8 cellular contexts compared by ENCODE assay signal in genomic region chr7:87416682-87417587, GRCh38. TPM values are rescaled to one million over a fixed set of nuclear protein-coding genes. Genes with fewer than 3 reads are reported as not detected.
DNase-seq lines count a peak whose midpoint lies in the region; ATAC-seq lines count a peak whose summit lies in the region.

No MANE protein-coding gene starts in this region.

- POLR2A ChIA-PET in activated CD4-positive, alpha-beta T cell treated with anti-CD3 and anti-CD28 coated beads, Interleukin-2, amount 10 ng/mL, durations not matched to agents 7 days and 5 days (lab: Charles Lee) = no interaction called here

- DNase-seq in AG08395 (ENCODE audit: low spot score) = peak; percentile 51
- peak; percentile 52 to 80 for DNase-seq in NCI-H526 (lab: John Stamatoyannopoulos, UW)
- DNase-seq in activated CD4-positive, alpha-beta T cell treated with anti-CD3 and anti-CD28 coated beads, Interleukin-2, amount 10 ng/mL, durations not matched to agents 7 days and 5 days = peak; percentile 81
- peak; percentile 84 for DNase-seq in dermis blood vessel endothelial cell
- DNase-seq in lung microvascular endothelial cell (ENCODE audit: low read depth in 2 of 2) = peak; percentile 74 to 79
- DNase-seq in stimulated activated CD8-positive, alpha-beta memory T cell treated with anti-CD3 and anti-CD28 coated beads, Interleukin-4, amount 100 ng/mL, for 4 hours (ENCODE audit: low read depth in 2 of 2, low spot score in 1 of 2) = peak; percentile 7 to 56

- no peaks in the 10 kb centered on the region for H3K4me1 Mint-ChIP-seq in activated CD4-positive, alpha-beta T cell treated with anti-CD3 and anti-CD28 coated beads, Interleukin-2, amount 10 ng/mL, durations not matched to agents 7 days and 5 days

- CTCF ChIA-PET in activated CD4-positive, alpha-beta T cell treated with anti-CD3 and anti-CD28 coated beads, Interleukin-2, amount 10 ng/mL, durations not matched to agents 7 days and 5 days (lab: Charles Lee) = interaction anchor here (0.9 to 2.3 kb wide), 6 partner anchors 22 to 105 kb away, joined by 3 to 9 read pairs (median 4); no protein-coding TSS in a partner anchor

- H3K9me3 Mint-ChIP-seq in activated CD4-positive, alpha-beta T cell treated with anti-CD3 and anti-CD28 coated beads, Interleukin-2, amount 10 ng/mL, durations not matched to agents 7 days and 5 days = no peaks in the 10 kb centered on the region

- H3K27me3 Mint-ChIP-seq in activated CD4-positive, alpha-beta T cell treated with anti-CD3 and anti-CD28 coated beads, Interleukin-2, amount 10 ng/mL, durations not matched to agents 7 days and 5 days = no peaks in the 10 kb centered on the region

- no peak overlapping the region for H3K27ac Mint-ChIP-seq in activated CD4-positive, alpha-beta T cell treated with anti-CD3 and anti-CD28 coated beads, Interleukin-2, amount 10 ng/mL, durations not matched to agents 7 days and 5 days

- ATAC-seq in GM18868 (IDR thresholded peaks at IDR 0.05; ENCODE audit: unreplicated experiment) (peak; percentile 73), HG03342 (IDR thresholded peaks at IDR 0.05; ENCODE audit: unreplicated experiment) (peak; percentile 84)

- no peak overlapping the region for H3K4me3 Mint-ChIP-seq in activated CD4-positive, alpha-beta T cell treated with anti-CD3 and anti-CD28 coated beads, Interleukin-2, amount 10 ng/mL, durations not matched to agents 7 days and 5 days

- no peaks in the 10 kb centered on the region for H3K36me3 Mint-ChIP-seq in activated CD4-positive, alpha-beta T cell treated with anti-CD3 and anti-CD28 coated beads, Interleukin-2, amount 10 ng/mL, durations not matched to agents 7 days and 5 days (ENCODE audit: low read depth)

RNA-seq across cellular contexts. Expression of gene ABCB4, which starts 58.5 kb away (rescaled TPM):
- not detected for total RNA-seq in activated CD4-positive, alpha-beta T cell treated with anti-CD3 and anti-CD28 coated beads, Interleukin-2, amount 10 ng/mL, durations not matched to agents 7 days and 5 days
- 0.14 and 0.34 TPM in 2 replicates for total RNA-seq in dermis blood vessel endothelial cell
- not detected in 2 replicates for total RNA-seq in lung microvascular endothelial cell

Comparison
In these comparisons a context has a peak if more than half of its experiments do, and no peak if none do; other contexts are left out.
1. Peak in every context shown above with its lines: DNase-seq and ATAC-seq.
2. DNase-seq: peak in every context shown above with its lines; median percentile 84 in dermis blood vessel endothelial cell; 81 in activated CD4-positive, alpha-beta T cell treated with anti-CD3 and anti-CD28 coated beads, Interleukin-2, amount 10 ng/mL, durations not matched to agents 7 days and 5 days; 76 in lung microvascular endothelial cell; 66 in NCI-H526; 51 in AG08395; 32 in stimulated activated CD8-positive, alpha-beta memory T cell treated with anti-CD3 and anti-CD28 coated beads, Interleukin-4, amount 100 ng/mL, for 4 hours.